12 cellular contexts compared by ENCODE assay signal in the genomic region with DNA sequence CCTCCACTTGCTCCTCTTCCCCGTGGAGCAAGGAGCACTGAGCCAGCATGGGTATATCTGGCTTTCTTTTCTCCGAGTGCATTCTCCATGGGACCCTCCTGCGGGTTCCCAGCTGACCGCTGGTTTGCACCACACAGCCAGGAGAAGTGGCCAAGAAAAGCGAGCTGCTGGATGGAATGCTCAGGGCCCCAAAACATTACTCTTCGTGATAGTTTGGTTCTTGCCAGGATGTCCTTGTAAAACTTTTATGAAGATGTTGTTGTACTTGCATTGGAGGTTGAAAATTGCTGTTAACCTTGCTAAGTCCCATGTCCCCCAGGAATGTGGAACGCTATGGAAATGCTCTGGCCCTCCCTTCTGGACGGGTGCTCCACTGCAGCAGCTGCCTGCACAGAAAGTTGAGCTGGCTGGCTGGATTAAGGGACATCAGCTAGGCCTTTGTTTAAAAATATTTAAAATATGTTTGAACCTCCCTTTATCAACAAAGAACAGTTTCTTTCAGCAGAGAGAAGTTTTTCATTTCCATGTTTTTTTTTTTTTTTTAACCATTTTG.
DNase-seq lines count a peak whose midpoint lies in the region; ATAC-seq and TF ChIP-seq lines count a peak whose summit lies in the region.
"Had no signal": no experiment of that assay in that cellular context is flagged by ENCODE, and none has a peak within 500 bp of the region (broad histone marks: within the 10 kb centered on the region; RNA-seq: fewer than 3 reads in every experiment).

No MANE protein-coding gene starts in this region.

- peaks cover 5% of the 10 kb centered on the region for H3K79me1 ChIP-seq in neuronal stem cell (ENCODE audit: low read depth, low read length)

- no peak overlapping the region for H3K4me2 ChIP-seq in neuronal stem cell (ENCODE audit: insufficient read depth, low read length, poor library complexity, severe bottlenecking)

- DNase-seq in AG10803 (ENCODE audit: low read depth) (peak; percentile 25), SK-MEL-5 (ENCODE audit: low read depth, low spot score) (peak; percentile 58), fibroblast of the conjunctiva (ENCODE audit: low read depth) (peak; percentile 20), neuronal stem cell (ENCODE audit: low spot score) (no peak), ecto neural progenitor cell (ENCODE audit: low spot score) (no peak), GF-D8 (lab: John Stamatoyannopoulos, UW) (no peak)
- DNase-seq: cortex of kidney; lower lobe of right lung; stimulated activated CD4-positive, alpha-beta T cell treated with anti-CD3 and anti-CD28 coated beads, Interleukin-1b, Interleukin-23, amount 100 ng/mL, for 48 hours had no signal

- no peak overlapping the region for H2BK15ac ChIP-seq in neuronal stem cell (ENCODE audit: low read length)

- no peak overlapping the region for H3K9ac ChIP-seq in neuronal stem cell (ENCODE audit: low read depth, low read length, poor library complexity)

- no peak overlapping the region for H3K23ac ChIP-seq in neuronal stem cell (ENCODE audit: low read depth, low read length, poor library complexity)

- H3K36me3 ChIP-seq in neuronal stem cell (replicated peaks in 1 of 2; ENCODE audit: control insufficient read depth in 2 of 2, insufficient read depth in 2 of 2, low read length in 2 of 2), result peaks cover 0 to 17% of the 10 kb centered on the region in 2 donors
- H3K36me3 ChIP-seq: lower lobe of right lung had no signal

- H3K4me3 ChIP-seq in AG10803 (ENCODE audit: low read length), result no peak overlapping the region
- no peak overlapping the region for H3K4me3 ChIP-seq in neuronal stem cell (ENCODE audit: low read length in 2 of 2)
- H3K4me3 ChIP-seq: lower lobe of right lung had no signal

- H2AK5ac ChIP-seq in neuronal stem cell (ENCODE audit: low read depth, low read length), result peak overlapping the region; percentile 13

- H2AFZ ChIP-seq in neuronal stem cell (ENCODE audit: low read length), result no peak overlapping the region

- no peak overlapping the region for H2BK120ac ChIP-seq in neuronal stem cell (ENCODE audit: low read depth, low read length)

- no peak overlapping the region for H4K91ac ChIP-seq in neuronal stem cell (ENCODE audit: low read depth, low read length, poor library complexity)

- no peak overlapping the region for H3K4ac ChIP-seq in neuronal stem cell (ENCODE audit: low read length)

- H3K4me1 ChIP-seq in neuronal stem cell (ENCODE audit: control insufficient read depth in 2 of 2, insufficient read depth in 1 of 2, low read depth in 1 of 2, low read length in 2 of 2), result peaks cover 25 to 32% of the 10 kb centered on the region in 2 donors

- H3K18ac ChIP-seq in neuronal stem cell (ENCODE audit: low read length), result peak overlapping the region; percentile 86

- no peaks in the 10 kb centered on the region for H3K27me3 ChIP-seq in neuronal stem cell (ENCODE audit: control insufficient read depth in 3 of 3, insufficient read depth in 3 of 3, low read depth in 1 of 3, low read length in 3 of 3)

- TF ChIP-seq CTCF in AG10803 (conservative IDR thresholded peaks at IDR 0.05; ENCODE audit: low read length), result 0 out of 2 replicates have a peak, but pooled peaks have one; percentile 7

- H3K14ac ChIP-seq in neuronal stem cell (ENCODE audit: low read length), result no peak overlapping the region

- in situ Hi-C loops in SK-MEL-5 (cut with HindIII; ENCODE audit: low pct_unique_long_range_greater_than_20kb, low sequenced_read_pairs), result no loop called here

- no peak overlapping the region for H4K8ac ChIP-seq in neuronal stem cell (ENCODE audit: low read depth, low read length)

- no CpG with 5 or more reads among the region's 8 CpGs for WGBS in neuronal stem cell (ENCODE audit: extremely low coverage in 2 of 2, insufficient read length in 2 of 2, insufficient replicate concordance in 1 of 2), 2 donors

- no peak overlapping the region for H2BK5ac ChIP-seq in neuronal stem cell (ENCODE audit: low read length)

- H2BK12ac ChIP-seq in neuronal stem cell (ENCODE audit: low read length), result no peak overlapping the region

- H3K9me3 ChIP-seq in neuronal stem cell (replicated peaks in 1 of 2; ENCODE audit: control insufficient read depth in 2 of 2, insufficient read depth in 1 of 2, low read depth in 1 of 2, low read length in 2 of 2), result peaks cover 2 to 15% of the 10 kb centered on the region in 2 donors

- ATAC-seq in HG03342 (IDR thresholded peaks at IDR 0.05; ENCODE audit: unreplicated experiment) (no peak), HG03175 (IDR thresholded peaks at IDR 0.05; ENCODE audit: unreplicated experiment) (no peak)

- H3K27ac ChIP-seq in neuronal stem cell (replicated peaks; ENCODE audit: low read length), result peak overlapping the region; percentile 45
- H3K27ac ChIP-seq: HL-60 had no signal

Comparison
In these comparisons a context has a peak if more than half of its experiments do, and no peak if none do; other contexts are left out.
1. DNase-seq: peak in AG10803 (single experiment), SK-MEL-5 (single experiment) and fibroblast of the conjunctiva (single experiment); none in neuronal stem cell (single experiment), ecto neural progenitor cell (single experiment) and GF-D8 (single experiment).